10 cellular contexts compared by ENCODE assay signal in the genomic region with DNA sequence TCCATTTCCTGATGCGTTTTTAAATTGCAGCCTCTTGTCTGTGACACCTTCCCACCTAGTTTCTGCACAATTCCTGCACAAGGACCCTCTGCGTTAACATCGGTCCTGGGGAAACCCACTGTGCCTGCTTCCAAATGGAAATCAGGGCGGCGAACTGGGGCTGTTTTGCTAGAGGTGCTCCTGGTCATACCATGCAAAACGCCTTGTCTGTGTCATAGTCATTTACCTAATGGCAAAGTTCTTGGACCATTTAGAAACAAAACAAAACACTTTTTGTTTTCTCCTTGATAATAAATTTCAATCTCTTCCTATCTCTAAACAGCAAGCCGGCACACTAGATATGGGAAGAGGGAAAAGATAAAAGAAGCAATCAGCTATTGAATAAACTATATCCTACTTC.
A peak's percentile ranks its signal among the peaks of the same experiment; 100 is the strongest.
DNase-seq lines count a peak whose midpoint lies in the region; ATAC-seq and TF ChIP-seq lines count a peak whose summit lies in the region.
"Had no signal": no experiment of that assay in that cellular context is flagged by ENCODE, and none has a peak within 500 bp of the region (broad histone marks: within the 10 kb centered on the region; RNA-seq: fewer than 3 reads in every experiment).

No MANE protein-coding gene starts in this region.

- peaks cover 84% of the 10 kb centered on the region for H3K36me3 Mint-ChIP-seq in activated naive CD4-positive, alpha-beta T cell treated with anti-CD3 and anti-CD28 coated beads for 36 hours (ENCODE audit: low read depth)

- TF ChIP-seq CTCF in lower lobe of right lung (IDR thresholded peaks at IDR 0.05) (no peak), upper lobe of left lung (IDR thresholded peaks at IDR 0.05) (no peak)

- no peak for DNase-seq in activated naive CD4-positive, alpha-beta T cell treated with anti-CD3 and anti-CD28 coated beads for 36 hours
- DNase-seq in activated naive CD4-positive, alpha-beta T cell treated with Interleukin-2 at 50 U/mL for 16 hours: no peak
- peak; percentile 55 for DNase-seq in astrocyte of the hippocampus (ENCODE audit: low read depth, low spot score)
- no peak for DNase-seq in lower lobe of right lung
- DNase-seq in upper lobe of left lung: no peak
- DNase-seq in NCI-H128 (lab: John Stamatoyannopoulos, UW; ENCODE audit: unreplicated experiment): no peak
- DNase-seq: DMS 273 treated with DMSO at 0.1 percent for 48 hours, NCI-H345 had no signal

- peak overlapping the region; percentile 80 for H3K27ac ChIP-seq in lower lobe of right lung
- peak overlapping the region; percentile 59 to 83 (median 78) for H3K27ac ChIP-seq in upper lobe of left lung

- H3K4me1 Mint-ChIP-seq in activated naive CD4-positive, alpha-beta T cell treated with anti-CD3 and anti-CD28 coated beads for 36 hours (ENCODE audit: low read depth): peaks cover 88% of the 10 kb centered on the region

- peak overlapping the region; percentile 90 for H3K27ac Mint-ChIP-seq in activated naive CD4-positive, alpha-beta T cell treated with anti-CD3 and anti-CD28 coated beads for 36 hours

- H3K27me3 ChIP-seq in lower lobe of right lung (ENCODE audit: low read depth): no peaks in the 10 kb centered on the region
- no peaks in the 10 kb centered on the region for H3K27me3 ChIP-seq in upper lobe of left lung

- no peak for ATAC-seq in lower lobe of right lung
- no peak for ATAC-seq in upper lobe of left lung (ENCODE audit: low FRiP score in 2 of 2)
- ATAC-seq in GM21717 (IDR thresholded peaks at IDR 0.05; ENCODE audit: unreplicated experiment): no peak
- ATAC-seq in GM19351 (IDR thresholded peaks at IDR 0.05; ENCODE audit: unreplicated experiment): no peak

- H3K36me3 ChIP-seq in lower lobe of right lung (peaks cover 18% of the 10 kb centered on the region), upper lobe of left lung (peaks cover 0 to 19% (median 3%) of the 10 kb centered on the region in 4 donors)

- no peaks in the 10 kb centered on the region for H3K9me3 ChIP-seq in lower lobe of right lung
- H3K9me3 ChIP-seq in upper lobe of left lung: no peaks in the 10 kb centered on the region

- no peak for TF ChIP-seq POLR2A in upper lobe of left lung (IDR thresholded peaks at IDR 0.05)

- no peak for TF ChIP-seq EP300 in upper lobe of left lung (IDR thresholded peaks at IDR 0.05)

- H3K4me1 ChIP-seq in lower lobe of right lung (peaks cover 85% of the 10 kb centered on the region), upper lobe of left lung (peaks cover 31 to 73% (median 47%) of the 10 kb centered on the region in 4 donors)

- CTCF ChIA-PET in activated naive CD4-positive, alpha-beta T cell treated with anti-CD3 and anti-CD28 coated beads for 36 hours (lab: Charles Lee): interaction anchor here (0.7 kb wide), 1 partner anchor 105 kb away, joined by 3 read pairs; no protein-coding TSS in a partner anchor

- 48 to 55% methylated on average over 7 of the region's 7 CpGs for WGBS in upper lobe of left lung, 2 donors

- H3K4me3 Mint-ChIP-seq in activated naive CD4-positive, alpha-beta T cell treated with anti-CD3 and anti-CD28 coated beads for 36 hours: peak overlapping the region; percentile 70

- no peaks in the 10 kb centered on the region for H3K9me3 Mint-ChIP-seq in activated naive CD4-positive, alpha-beta T cell treated with anti-CD3 and anti-CD28 coated beads for 36 hours

- peak overlapping the region; percentile 44 for H3K4me3 ChIP-seq in lower lobe of right lung
- peak overlapping the region in 3 of 4 donors; percentile 6 to 40 (median 38) for H3K4me3 ChIP-seq in upper lobe of left lung

- no peaks in the 10 kb centered on the region for H3K27me3 Mint-ChIP-seq in activated naive CD4-positive, alpha-beta T cell treated with anti-CD3 and anti-CD28 coated beads for 36 hours (ENCODE audit: low read depth)

- intact Hi-C loops in activated naive CD4-positive, alpha-beta T cell treated with anti-CD3 and anti-CD28 coated beads for 36 hours (cut with micrococcal nuclease): no loop called here
- intact Hi-C loops in lower lobe of right lung (cut with DNase I): no loop called here
